Comparison of ENCODE assay signal across 8 cellular contexts in genomic region chr19:1094655-1094977, GRCh38. TPM values are rescaled to one million over a fixed set of nuclear protein-coding genes. Genes with fewer than 3 reads are reported as not detected.
DNase-seq lines count a peak whose midpoint lies in the region; ATAC-seq, FAIRE-seq and TF ChIP-seq lines count a peak whose summit lies in the region.

No MANE protein-coding gene starts in this region.

- peak overlapping the region; percentile 87 to 97 (median 94) for H3K4me3 Mint-ChIP-seq in naive B cell

- DNase-seq in AG10803 (ENCODE audit: low read depth) (no peak), colonic mucosa (no peak), naive B cell (no peak), NCI-H1694 (lab: John Stamatoyannopoulos, UW) (no peak), GM19239 (ENCODE audit: insufficient read length, low spot score) (no peak)
- DNase-seq in activated effector memory CD4-positive, alpha-beta T cell treated with Interleukin-2 at 50 U/mL for 16 hours = no peak

- no peaks in the 10 kb centered on the region for H3K27me3 ChIP-seq in colonic mucosa

- H3K27ac Mint-ChIP-seq in naive B cell = peak overlapping the region in 4 of 6 donors; percentile 53 to 92 (median 85)

- peaks cover 39% of the 10 kb centered on the region for H3K36me3 ChIP-seq in KOPT-K1 (ENCODE audit: insufficient read depth, low read length)
- H3K36me3 ChIP-seq in colonic mucosa = peaks cover 5% of the 10 kb centered on the region

- H3K4me1 ChIP-seq in colonic mucosa = peaks cover 17% of the 10 kb centered on the region

- intact Hi-C loops in colonic mucosa (cut with DNase I) = no loop called here

- peaks cover 32 to 38% (median 35%) of the 10 kb centered on the region in 3 donors for H3K4me1 Mint-ChIP-seq in naive B cell

- no peak for FAIRE-seq in GM19239 (lab: Jason Lieb, UNC)

- H3K36me3 Mint-ChIP-seq in naive B cell = no peaks in the 10 kb centered on the region

- H3K27ac ChIP-seq in KOPT-K1 (ENCODE audit: low read depth, low read length, poor library complexity, severe bottlenecking) = peak overlapping the region; percentile 64
- peak overlapping the region; percentile 40 for H3K27ac ChIP-seq in colonic mucosa

- no peaks in the 10 kb centered on the region for H3K9me3 ChIP-seq in KOPT-K1 (ENCODE audit: insufficient read depth, low read length, poor library complexity, severe bottlenecking)
- no peaks in the 10 kb centered on the region for H3K9me3 ChIP-seq in colonic mucosa

- H3K4me3 ChIP-seq in AG10803 (ENCODE audit: low read length) (peak overlapping the region; percentile 94), colonic mucosa (peak overlapping the region; percentile 99)

- TF ChIP-seq CTCF in AG10803 (conservative IDR thresholded peaks at IDR 0.05; ENCODE audit: low read length) = no peak
- TF ChIP-seq CTCF in colonic mucosa (IDR thresholded peaks at IDR 0.05) = no peak

- ATAC-seq in naive B cell (ENCODE audit: low read depth in 2 of 2) (no peak), HG02610 (IDR thresholded peaks at IDR 0.05; ENCODE audit: unreplicated experiment) (no peak)

- no peaks in the 10 kb centered on the region for H3K27me3 Mint-ChIP-seq in naive B cell

- H3K9me3 Mint-ChIP-seq in naive B cell = peaks cover 0 to 1% (median 0%) of the 10 kb centered on the region in 7 donors

- peak overlapping the region; percentile 89 to 90 for H3K9ac ChIP-seq in colonic mucosa (ENCODE audit: low read depth in 2 of 2, low read length in 2 of 2)

RNA-seq across cellular contexts. Expression of gene POLR2E, which starts 0.6 kb away (rescaled TPM):
- total RNA-seq in colonic mucosa = 100 to 1,000 TPM; 135 to 245 TPM
- 100 to 1,000 TPM; 134 to 205 (median 174) TPM for polyA plus RNA-seq in naive B cell (ENCODE audit: low read depth in 6 of 6)

RNA-seq across cellular contexts. Expression of gene GPX4, which starts 9.2 kb away (rescaled TPM):
- 100 to 1,000 TPM; 187 to 189 TPM for total RNA-seq in colonic mucosa
- polyA plus RNA-seq in naive B cell (ENCODE audit: low read depth in 6 of 6) = 100 to 1,000 TPM; 235 to 356 (median 314) TPM

RNA-seq across cellular contexts. Expression of gene ARHGAP45, which starts 27.6 kb away (rescaled TPM):
- 10 to 100 TPM; 27.4 to 37.9 TPM for total RNA-seq in colonic mucosa
- 100 to 1,000 TPM; 181 to 432 (median 210) TPM for polyA plus RNA-seq in naive B cell (ENCODE audit: low read depth in 6 of 6)

RNA-seq across cellular contexts. Expression of gene ABCA7, which starts 54.7 kb away (rescaled TPM):
- 10 to 100 TPM; 23.9 to 31.6 TPM for total RNA-seq in colonic mucosa
- 10 to 100 TPM in 4 of 6 donors, 1 to 10 TPM in 2; 9.4 to 22.5 (median 11.1) TPM for polyA plus RNA-seq in naive B cell (ENCODE audit: low read depth in 6 of 6)
